24 cellular contexts compared by ENCODE assay signal in genomic region chr14:99643343-99643742, GRCh38. TPM values are rescaled to one million over a fixed set of nuclear protein-coding genes. Genes with fewer than 3 reads are reported as not detected.
DNase-seq lines count a peak whose midpoint lies in the region; ATAC-seq, FAIRE-seq and TF ChIP-seq lines count a peak whose summit lies in the region.
"Had no signal": no experiment of that assay in that cellular context is flagged by ENCODE, and none has a peak within 500 bp of the region (broad histone marks: within the 10 kb centered on the region; RNA-seq: fewer than 3 reads in every experiment).

No MANE protein-coding gene starts in this region.

- H3K4me3 Mint-ChIP-seq in stimulated activated effector memory CD8-positive, alpha-beta T cell treated with anti-CD3 and anti-CD28 coated beads, Interleukin-12 subunit alpha, Interleukin-12 subunit beta, amount 100 ng/mL, for 72 hours = no peak overlapping the region
- H3K4me3 Mint-ChIP-seq: IgD-negative memory B cell had no signal

- POLR2A ChIA-PET in K562 (lab: Yijun Ruan, JAX) = no interaction called here

- H3K4me1 ChIP-seq in K562 (replicated peaks in 1 of 2; ENCODE audit: control insufficient read depth in 2 of 2, insufficient read depth in 2 of 2, low read length in 2 of 2) = peaks cover 0 to 7% of the 10 kb centered on the region in 2 experiments; a peak in 3 of 5 replicates
- H3K4me1 ChIP-seq: BE2C, SJCRH30 had no signal

- TF ChIP-seq CTCF in K562 (IDR thresholded peaks at IDR 0.05 in 2 of 3, conservative IDR thresholded peaks at IDR 0.05 in 1 of 3; ENCODE audit: insufficient read depth in 2 of 3, low read depth in 1 of 3, low read length in 3 of 3) = no peak

- H3K36me3 ChIP-seq in K562 (ENCODE audit: control insufficient read depth, insufficient read depth, low read length) = no peaks in the 10 kb centered on the region
- H3K36me3 ChIP-seq: BE2C, SJCRH30 had no signal

- ATAC-seq in K562 (peak; percentile 58), sciatic nerve (no peak)
- ATAC-seq in stimulated activated effector memory CD8-positive, alpha-beta T cell treated with anti-CD3 and anti-CD28 coated beads, Interleukin-12 subunit alpha, Interleukin-12 subunit beta, amount 100 ng/mL, for 72 hours = peak; percentile 77

- peaks cover 0 to 44% of the 10 kb centered on the region in 2 experiments; a peak in 2 of 5 replicates for H3K27me3 ChIP-seq in K562 (ENCODE audit: control insufficient read depth in 2 of 2, insufficient read depth in 2 of 2, low read length in 2 of 2)
- H3K27me3 ChIP-seq: BE2C, SJCRH30 had no signal

- no peak overlapping the region for H3K27ac ChIP-seq in K562 (ENCODE audit: extremely low read depth, low read depth, low read length)
- H3K27ac ChIP-seq: SJCRH30 had no signal

- TF ChIP-seq RAD21 in K562 (CRISPR knock-in tag; conservative IDR thresholded peaks at IDR 0.05 in 1 of 2, IDR thresholded peaks at IDR 0.05 in 1 of 2) = no peak

- DNase-seq in activated CD4-positive, alpha-beta T cell treated with anti-CD3 and anti-CD28 coated beads for 48 hours = peak; percentile 18
- DNase-seq in activated CD4-positive, alpha-beta T cell treated with anti-CD3 and anti-CD28 coated beads, Interleukin-2, amount 50 U/mL, for 1 hour = no peak
- peak; percentile 43 for DNase-seq in KBM-7
- peak in 1 of 4 experiments; percentile 16 for DNase-seq in K562 (ENCODE audit: extremely low read depth in 1 of 4, low spot score in 3 of 4)
- DNase-seq in stimulated activated effector memory CD8-positive, alpha-beta T cell treated with anti-CD3 and anti-CD28 coated beads, Interleukin-12 subunit alpha, Interleukin-12 subunit beta, amount 100 ng/mL, for 72 hours (ENCODE audit: low spot score in 2 of 2) = no peak
- no peak for DNase-seq in stimulated activated CD4-positive, alpha-beta T cell treated with anti-CD3 and anti-CD28 coated beads, Interleukin-4, amount 100 ng/mL, for 1 hour
- no peak for DNase-seq in sciatic nerve (ENCODE audit: low spot score)
- DNase-seq in DMS79 (lab: John Stamatoyannopoulos, UW) = no peak
- DNase-seq: BE2C; Calu3; CD4-positive, alpha-beta memory T cell; DMS53; HCEC 1CT; NCI-H1436; NCI-H1930; NCI-H226; NCI-H524 treated with DMSO at 0.1 percent for 48 hours; SJCRH30 had no signal

- no peaks in the 10 kb centered on the region for H3K79me2 ChIP-seq in K562 (ENCODE audit: control insufficient read depth, insufficient read depth, low read length)

- no peaks in the 10 kb centered on the region for H3K4me1 Mint-ChIP-seq in stimulated activated effector memory CD8-positive, alpha-beta T cell treated with anti-CD3 and anti-CD28 coated beads, Interleukin-12 subunit alpha, Interleukin-12 subunit beta, amount 100 ng/mL, for 72 hours
- H3K4me1 Mint-ChIP-seq: IgD-negative memory B cell had no signal

- CTCF ChIA-PET in K562 (lab: Yijun Ruan, JAX; ENCODE audit: low intra/inter-chr PET ratio) = no interaction called here

- intact Hi-C loops in K562 (cut with micrococcal nuclease) = no loop called here
- intact Hi-C loops in sciatic nerve (cut with DNase I) = no loop called here

- no peak overlapping the region for H3K4me2 ChIP-seq in K562 (ENCODE audit: insufficient read depth, low read length)
- H3K4me2 ChIP-seq: GM23338 had no signal

- H3K9me3 Mint-ChIP-seq in stimulated activated effector memory CD8-positive, alpha-beta T cell treated with anti-CD3 and anti-CD28 coated beads, Interleukin-12 subunit alpha, Interleukin-12 subunit beta, amount 100 ng/mL, for 72 hours = no peaks in the 10 kb centered on the region
- H3K9me3 Mint-ChIP-seq: CD4-positive, alpha-beta memory T cell; GM23338; IgD-negative memory B cell had no signal

- no peak overlapping the region for H3K27ac Mint-ChIP-seq in stimulated activated effector memory CD8-positive, alpha-beta T cell treated with anti-CD3 and anti-CD28 coated beads, Interleukin-12 subunit alpha, Interleukin-12 subunit beta, amount 100 ng/mL, for 72 hours
- H3K27ac Mint-ChIP-seq: CD4-positive, alpha-beta memory T cell; GM23338; IgD-negative memory B cell had no signal

- H3K9ac ChIP-seq in K562 (ENCODE audit: insufficient read depth in 1 of 2, low read depth in 2 of 2, low read length in 2 of 2) = peak overlapping the region in 1 of 2 experiments; percentile 68; a peak in 2 of 4 replicates

- H3K9me3 ChIP-seq in K562 (replicated peaks; ENCODE audit: control insufficient read depth, insufficient read depth, low read depth, low read length) = no peaks in the 10 kb centered on the region
- H3K9me3 ChIP-seq: BE2C, SJCRH30 had no signal

- no peaks in the 10 kb centered on the region for H3K9me1 ChIP-seq in K562 (ENCODE audit: control insufficient read depth, insufficient read depth, low read length)

- no peak for TF ChIP-seq EP300 in K562 (IDR thresholded peaks at IDR 0.05; ENCODE audit: low read length)

- no peak for TF ChIP-seq POLR2A in K562 (conservative IDR thresholded peaks at IDR 0.05)

- BruUV-seq in K562 (replicated peaks; lab: Mats Ljungman, UMichigan) = no TSS peak

- no peak overlapping the region for H2AFZ ChIP-seq in K562 (ENCODE audit: low read depth, low read length)
- H2AFZ ChIP-seq: GM23338 had no signal

- FAIRE-seq in K562 (lab: Jason Lieb, UNC) = no peak
- FAIRE-seq: GM12891, GM19239, HTR-8/SVneo had no signal

- WGBS in K562 (ENCODE audit: insufficient coverage, low coverage, missing lambda C conversion rate) = 19% methylated on average over 5 of the region's 6 CpGs

- in situ Hi-C loops in KBM-7 (cut with MboI; ENCODE audit: low pct_unique_long_range_greater_than_20kb, low sequenced_read_pairs) = no loop called here
- in situ Hi-C loops in K562 (cut with MboI) = no loop called here

- H3K4me3 ChIP-seq in K562 = no peak overlapping the region
- H3K4me3 ChIP-seq: GM23338, SJCRH30 had no signal

- H4K20me1 ChIP-seq in K562 (replicated peaks; ENCODE audit: control insufficient read depth, insufficient read depth, low read length) = peaks cover 7% of the 10 kb centered on the region; the same call in 1 of the 2 replicates

- H3K36me3 Mint-ChIP-seq in stimulated activated effector memory CD8-positive, alpha-beta T cell treated with anti-CD3 and anti-CD28 coated beads, Interleukin-12 subunit alpha, Interleukin-12 subunit beta, amount 100 ng/mL, for 72 hours = no peaks in the 10 kb centered on the region
- H3K36me3 Mint-ChIP-seq: CD4-positive, alpha-beta memory T cell; IgD-negative memory B cell had no signal

RNA-seq across cellular contexts. Expression of gene HHIPL1, which starts 1.6 kb away (rescaled TPM):
- 0.12 TPM in 1 of 2 replicates, not detected in the other for total RNA-seq in K562 (2011; cell fraction: chromatin; rRNA removed; ENCODE audit: low replicate concordance)
- total RNA-seq in K562 (2011; cell fraction: nucleolus; rRNA removed) = not detected in 2 replicates
- total RNA-seq in K562 (2011; cell fraction: nucleoplasm; rRNA removed) = not detected in 2 replicates
- total RNA-seq in K562 (2014; rRNA removed) = not detected in 2 replicates
- not detected in 2 replicates for total RNA-seq in K562 (2014; rRNA removed; fragmentation: Illumina TruSeq; extraction: Trizol)
- total RNA-seq in K562 (2015; rRNA removed; fragmentation: Illumina TruSeq; extraction: Trizol) = not detected in 2 replicates
- not detected in 2 replicates for total RNA-seq in K562 (2021)
- polyA plus RNA-seq in K562 (2011; rRNA removed) = not detected in 2 replicates
- 0.03 TPM in 1 of 2 replicates, not detected in the other for polyA plus RNA-seq in K562 (2011; cell fraction: cytosol; rRNA removed)
- 0.01 TPM in 1 of 2 replicates, not detected in the other for polyA plus RNA-seq in K562 (2011; cell fraction: nucleus; rRNA removed)
- polyA plus RNA-seq in K562 (2012) = not detected in 2 replicates
- not detected in 2 replicates for polyA plus RNA-seq in K562 (2014; fragmentation: Illumina TruSeq; extraction: Trizol)
- not detected for polyA plus RNA-seq in K562 (2014; fragmentation: Nextera tagmentation; extraction: Ambion mirVana)
- polyA plus RNA-seq in K562 (2014; rRNA removed) = not detected in 2 replicates
- polyA minus RNA-seq in K562 (2011; rRNA and poly(A)+ RNA removed) = not detected in 2 replicates
- not detected in 2 replicates for polyA minus RNA-seq in K562 (2011; cell fraction: cytosol; rRNA and poly(A)+ RNA removed)
- not detected in 2 replicates for polyA minus RNA-seq in K562 (2011; cell fraction: nucleus; rRNA and poly(A)+ RNA removed)
- 4.2 TPM for total RNA-seq in sciatic nerve
- total RNA-seq: A172, Calu3, SJCRH30 had no signal
- polyA plus RNA-seq: CD4-positive, alpha-beta memory T cell had no signal

RNA-seq across cellular contexts. Expression of gene CCDC85C, which starts 39.3 kb away (rescaled TPM):
- total RNA-seq in K562 (2011; cell fraction: chromatin; rRNA removed; ENCODE audit: low replicate concordance) = 5.9 and 10.4 TPM in 2 replicates
- 5.2 and 5.5 TPM in 2 replicates for total RNA-seq in K562 (2011; cell fraction: nucleolus; rRNA removed)
- total RNA-seq in K562 (2011; cell fraction: nucleoplasm; rRNA removed) = 5.1 and 5.3 TPM in 2 replicates
- total RNA-seq in K562 (2014; rRNA removed) = 6.3 and 13.5 TPM in 2 replicates
- total RNA-seq in K562 (2014; rRNA removed; fragmentation: Illumina TruSeq; extraction: Trizol) = 3.7 and 5.2 TPM in 2 replicates
- 7.0 and 7.2 TPM in 2 replicates for total RNA-seq in K562 (2015; rRNA removed; fragmentation: Illumina TruSeq; extraction: Trizol)
- 22.0 and 22.7 TPM in 2 replicates for total RNA-seq in K562 (2021)
- 4.2 and 5.4 TPM in 2 replicates for polyA plus RNA-seq in K562 (2011; rRNA removed)
- polyA plus RNA-seq in K562 (2011; cell fraction: cytosol; rRNA removed) = 4.8 and 12.5 TPM in 2 replicates
- 5.2 and 10.5 TPM in 2 replicates for polyA plus RNA-seq in K562 (2011; cell fraction: nucleus; rRNA removed)
- 7.1 and 9.7 TPM in 2 replicates for polyA plus RNA-seq in K562 (2012)
- polyA plus RNA-seq in K562 (2014; fragmentation: Illumina TruSeq; extraction: Trizol) = 6.8 and 12.3 TPM in 2 replicates
- polyA plus RNA-seq in K562 (2014; fragmentation: Nextera tagmentation; extraction: Ambion mirVana) = under 1 TPM; 0.18 to 0.27 TPM
- polyA plus RNA-seq in K562 (2014; rRNA removed) = 7.2 and 9.7 TPM in 2 replicates
- polyA minus RNA-seq in K562 (2011; rRNA and poly(A)+ RNA removed) = 4.5 and 5.3 TPM in 2 replicates
- 13.7 TPM in 2 replicates for polyA minus RNA-seq in K562 (2011; cell fraction: cytosol; rRNA and poly(A)+ RNA removed)
- 1.8 and 3.0 TPM in 2 replicates for polyA minus RNA-seq in K562 (2011; cell fraction: nucleus; rRNA and poly(A)+ RNA removed)
- total RNA-seq in sciatic nerve = 9.0 TPM

RNA-seq across cellular contexts. Expression of gene CYP46A1, which starts 40.8 kb away (rescaled TPM):
- total RNA-seq in K562 (2011; cell fraction: chromatin; rRNA removed; ENCODE audit: low replicate concordance) = not detected in 2 replicates
- total RNA-seq in K562 (2011; cell fraction: nucleolus; rRNA removed) = not detected in 2 replicates
- total RNA-seq in K562 (2011; cell fraction: nucleoplasm; rRNA removed) = not detected in 2 replicates
- total RNA-seq in K562 (2014; rRNA removed) (not detected in 2 replicates), K562 (2014; rRNA removed; fragmentation: Illumina TruSeq; extraction: Trizol) (not detected in 2 replicates), K562 (2015; rRNA removed; fragmentation: Illumina TruSeq; extraction: Trizol) (not detected in 2 replicates), K562 (2021) (not detected in 2 replicates), sciatic nerve (2.5 TPM)
- polyA plus RNA-seq in K562 (2011; rRNA removed) (not detected in 2 replicates), K562 (2014; fragmentation: Illumina TruSeq; extraction: Trizol) (not detected in 2 replicates), K562 (2014; fragmentation: Nextera tagmentation; extraction: Ambion mirVana) (not detected), K562 (2014; rRNA removed) (0.05 TPM in 1 of 2 replicates, not detected in the other)
- polyA plus RNA-seq in K562 (2011; cell fraction: cytosol; rRNA removed) = not detected in 2 replicates
- polyA plus RNA-seq in K562 (2011; cell fraction: nucleus; rRNA removed) = 0.04 and 0.06 TPM in 2 replicates
- polyA plus RNA-seq in K562 (2012) = not detected in 2 replicates
- not detected in 2 replicates for polyA minus RNA-seq in K562 (2011; rRNA and poly(A)+ RNA removed)
- polyA minus RNA-seq in K562 (2011; cell fraction: cytosol; rRNA and poly(A)+ RNA removed) = not detected in 2 replicates
- polyA minus RNA-seq in K562 (2011; cell fraction: nucleus; rRNA and poly(A)+ RNA removed) = not detected in 2 replicates
- total RNA-seq: Calu3 had no signal
- polyA plus RNA-seq: CD4-positive, alpha-beta memory T cell; IgD-negative memory B cell had no signal

Comparison
In these comparisons a context has a peak if more than half of its experiments do, and no peak if none do; other contexts are left out.
1. DNase-seq: peak in activated CD4-positive, alpha-beta T cell treated with anti-CD3 and anti-CD28 coated beads for 48 hours (single experiment) and KBM-7 (single experiment); none in activated CD4-positive, alpha-beta T cell treated with anti-CD3 and anti-CD28 coated beads, Interleukin-2, amount 50 U/mL, for 1 hour (single experiment), stimulated activated effector memory CD8-positive, alpha-beta T cell treated with anti-CD3 and anti-CD28 coated beads, Interleukin-12 subunit alpha, Interleukin-12 subunit beta, amount 100 ng/mL, for 72 hours (0 of 2), stimulated activated CD4-positive, alpha-beta T cell treated with anti-CD3 and anti-CD28 coated beads, Interleukin-4, amount 100 ng/mL, for 1 hour (single experiment), sciatic nerve (single experiment) and DMS79 (single experiment).